17 cellular contexts compared by ENCODE assay signal in genomic region chr4:100841911-100842310, GRCh38.
DNase-seq lines count a peak whose midpoint lies in the region; TF ChIP-seq lines count a peak whose summit lies in the region.
"Had no signal": no experiment of that assay in that cellular context is flagged by ENCODE, and none has a peak within 500 bp of the region (broad histone marks: within the 10 kb centered on the region; RNA-seq: fewer than 3 reads in every experiment).

No MANE protein-coding gene starts in this region.

- DNase-seq in AG08395 (ENCODE audit: low spot score) = peak; percentile 5
- DNase-seq in M059J (ENCODE audit: low read depth) = peak; percentile 7
- DNase-seq in epithelial cell of proximal tubule (ENCODE audit: low read depth) = peak; percentile 63
- DNase-seq in iris pigment epithelial cell (ENCODE audit: low read depth) = peak; percentile 47
- no peak for DNase-seq in ovary
- no peak for DNase-seq in NCI-H524 treated with DMSO at 0.1 percent for 48 hours (lab: John Stamatoyannopoulos, UW)
- no peak for DNase-seq in sigmoid colon
- no peak for DNase-seq in posterior cingulate gyrus
- DNase-seq: 8988T; CD8-positive, alpha-beta memory T cell; DMS79; KBM-7; NCI-H1092 treated with DMSO at 0.1 percent for 48 hours; NCI-H2081 treated with DMSO at 0.1 percent for 48 hours; NCI-H510A treated with DMSO at 0.1 percent for 48 hours; Peyer's patch had no signal

- TF ChIP-seq EP300 in ovary (IDR thresholded peaks at IDR 0.05) (no peak), sigmoid colon (IDR thresholded peaks at IDR 0.05) (no peak)

- no peaks in the 10 kb centered on the region for H3K27me3 ChIP-seq in ovary
- H3K27me3 ChIP-seq in sigmoid colon = no peaks in the 10 kb centered on the region
- H3K27me3 ChIP-seq: BLaER1 treated with 17β-estradiol and CSF1 and Interleukin-3, amounts not matched to agents 10 nM and 100 nM; Peyer's patch had no signal

- WGBS in ovary, 3 donors = 96 to 98% (median 97%) methylated on average over 2 of the region's 2 CpGs
- WGBS in sigmoid colon, 2 donors = 96 to 98% methylated on average over 2 of the region's 2 CpGs

- H3K27ac ChIP-seq in ovary (no peak overlapping the region), sigmoid colon (no peak overlapping the region)
- H3K27ac ChIP-seq: BLaER1 treated with 17β-estradiol and CSF1 and Interleukin-3, amounts not matched to agents 10 nM and 100 nM; Peyer's patch had no signal

- H3K4me3 ChIP-seq in epithelial cell of proximal tubule (ENCODE audit: low read depth, low read length) (no peak overlapping the region), ovary (no peak overlapping the region), sigmoid colon (no peak overlapping the region)
- H3K4me3 ChIP-seq: BLaER1 treated with 17β-estradiol and CSF1 and Interleukin-3, amounts not matched to agents 10 nM and 100 nM; Peyer's patch had no signal

- no peak for TF ChIP-seq CTCF in epithelial cell of proximal tubule (conservative IDR thresholded peaks at IDR 0.05; ENCODE audit: low read depth, low read length)
- no peak for TF ChIP-seq CTCF in ovary (IDR thresholded peaks at IDR 0.05)
- no peak for TF ChIP-seq CTCF in sigmoid colon (IDR thresholded peaks at IDR 0.05)

- no peaks in the 10 kb centered on the region for H3K9me3 ChIP-seq in ovary
- no peaks in the 10 kb centered on the region for H3K9me3 ChIP-seq in sigmoid colon
- H3K9me3 ChIP-seq: BLaER1 treated with 17β-estradiol and CSF1 and Interleukin-3, amounts not matched to agents 10 nM and 100 nM; Peyer's patch had no signal

- H3K36me3 ChIP-seq in ovary (no peaks in the 10 kb centered on the region), sigmoid colon (no peaks in the 10 kb centered on the region)
- H3K36me3 ChIP-seq: BLaER1 treated with 17β-estradiol and CSF1 and Interleukin-3, amounts not matched to agents 10 nM and 100 nM; Peyer's patch had no signal

- H3K4me1 ChIP-seq in ovary (ENCODE audit: insufficient read depth) (no peaks in the 10 kb centered on the region), sigmoid colon (no peaks in the 10 kb centered on the region)
- H3K4me1 ChIP-seq: Peyer's patch had no signal

- no peak for TF ChIP-seq POLR2A in ovary (IDR thresholded peaks at IDR 0.05)
- TF ChIP-seq POLR2A in sigmoid colon (IDR thresholded peaks at IDR 0.05) = no peak

- intact Hi-C loops in ovary (cut with DNase I) = no loop called here
- intact Hi-C loops in sigmoid colon (cut with DNase I) = no loop called here
- intact Hi-C loops in posterior cingulate gyrus (cut with DNase I) = no loop called here

Comparison
In these comparisons a context has a peak if more than half of its experiments do, and no peak if none do; other contexts are left out.
1. DNase-seq: peak in AG08395 (single experiment), M059J (single experiment), epithelial cell of proximal tubule (single experiment) and iris pigment epithelial cell (single experiment); none in ovary (0 of 5), NCI-H524 treated with DMSO at 0.1 percent for 48 hours (single experiment), sigmoid colon (single experiment) and posterior cingulate gyrus (0 of 10).